19 cellular contexts compared by ENCODE assay signal in the genomic region with DNA sequence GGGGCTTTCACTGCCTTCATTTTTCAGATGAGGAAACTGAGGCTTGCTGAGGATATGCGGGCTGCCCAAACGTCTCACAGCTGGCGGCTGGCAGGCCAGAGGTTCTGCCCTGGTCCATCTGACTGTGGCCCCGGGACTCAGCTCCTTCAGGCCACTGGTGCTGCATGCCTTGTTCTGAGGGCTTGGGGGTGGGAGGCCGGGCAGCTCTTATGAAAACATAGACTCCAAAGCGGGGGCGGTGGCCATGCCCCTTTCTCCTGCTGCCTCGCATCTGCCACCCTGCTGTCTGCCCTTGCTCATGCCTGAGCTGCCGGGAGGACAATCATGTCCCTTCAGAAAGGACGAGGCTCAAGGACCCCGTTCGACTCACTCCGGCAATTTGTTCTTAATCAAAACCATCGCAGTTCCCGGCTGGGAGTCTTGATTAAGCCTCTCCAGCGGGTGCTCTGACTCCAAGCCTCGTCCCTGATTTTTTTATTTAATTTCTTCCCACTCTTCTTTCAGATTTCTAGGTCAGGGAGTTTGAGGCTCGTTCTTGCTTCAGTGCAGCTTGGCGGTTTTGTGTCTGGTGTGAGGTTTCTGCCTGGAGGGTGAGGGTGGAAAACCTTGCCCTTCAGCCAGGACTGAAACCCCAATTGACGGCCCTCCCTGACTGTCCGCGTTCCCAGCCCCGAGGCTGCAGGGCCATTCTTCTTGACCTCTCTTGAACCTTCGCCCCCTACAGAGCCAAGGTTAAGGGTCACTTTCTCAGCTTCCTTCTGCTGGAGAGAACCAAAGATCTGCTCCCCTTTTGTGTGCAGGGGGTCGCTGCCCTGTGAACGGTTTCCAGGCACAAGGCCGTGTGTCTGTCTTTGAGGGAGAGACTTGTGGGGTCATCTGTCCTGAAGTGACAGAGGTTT.
DNase-seq lines count a peak whose midpoint lies in the region; ATAC-seq and TF ChIP-seq lines count a peak whose summit lies in the region.
"Had no signal": no experiment of that assay in that cellular context is flagged by ENCODE, and none has a peak within 500 bp of the region (broad histone marks: within the 10 kb centered on the region; RNA-seq: fewer than 3 reads in every experiment).

No MANE protein-coding gene starts in this region.

- no peaks in the 10 kb centered on the region for H3K27me3 ChIP-seq in right atrium auricular region

- no peaks in the 10 kb centered on the region for H3K36me3 ChIP-seq in right atrium auricular region
- H3K36me3 ChIP-seq: BE2C had no signal

- no peaks in the 10 kb centered on the region for H3K36me3 Mint-ChIP-seq in osteocyte (ENCODE audit: unreplicated experiment)
- H3K36me3 Mint-ChIP-seq: CD4-positive, alpha-beta memory T cell had no signal

- H3K27ac Mint-ChIP-seq in osteocyte (ENCODE audit: unreplicated experiment): no peak overlapping the region

- intact Hi-C loops in left cardiac atrium (cut with DNase I): no loop called here

- no peaks in the 10 kb centered on the region for H3K4me1 ChIP-seq in right atrium auricular region
- H3K4me1 ChIP-seq: BE2C had no signal

- DNase-seq in right atrium auricular region (ENCODE audit: low spot score) (peak; percentile 21), left cardiac atrium (no peak), left kidney (ENCODE audit: low read depth, low spot score) (peak; percentile 37), osteocyte (ENCODE audit: extremely low spot score, unreplicated experiment) (no peak), NCI-H1417 (lab: John Stamatoyannopoulos, UW) (no peak), activated gamma-delta T cell (lab: John Stamatoyannopoulos, UW) (no peak)
- DNase-seq: BE2C; CD4-positive, alpha-beta memory T cell; DMS79 treated with DMSO at 0.1 percent for 48 hours; GF-D8; Karpas-422; MM.1S; NCI-H1105; NCI-H187; NCI-H446 treated with DMSO at 0.1 percent for 48 hours; NCI-H774; SHP77 treated with DMSO at 0.1 percent for 48 hours had no signal

- peak overlapping the region; percentile 38 for H3K4me3 Mint-ChIP-seq in osteocyte (ENCODE audit: unreplicated experiment)
- H3K4me3 Mint-ChIP-seq: CD4-positive, alpha-beta memory T cell had no signal

- ATAC-seq in left cardiac atrium: no peak
- no peak for ATAC-seq in GM18868 (IDR thresholded peaks at IDR 0.05; ENCODE audit: unreplicated experiment)
- ATAC-seq: Panc1 had no signal

- H3K27ac ChIP-seq in right atrium auricular region: no peak overlapping the region

- no peak overlapping the region for H3K4me3 ChIP-seq in right atrium auricular region

- TF ChIP-seq CTCF in right atrium auricular region (IDR thresholded peaks at IDR 0.05) (no peak), osteocyte (IDR thresholded peaks at IDR 0.05) (no peak)

- H3K27me3 Mint-ChIP-seq in osteocyte (ENCODE audit: unreplicated experiment): peaks cover 34% of the 10 kb centered on the region

- H3K9me3 ChIP-seq in right atrium auricular region: peaks cover 0 to 6% of the 10 kb centered on the region in 2 donors
- H3K9me3 ChIP-seq: BE2C had no signal

- H3K9me3 Mint-ChIP-seq in osteocyte (ENCODE audit: unreplicated experiment): peaks cover 7% of the 10 kb centered on the region

- peaks cover 5% of the 10 kb centered on the region for H3K4me1 Mint-ChIP-seq in osteocyte (ENCODE audit: unreplicated experiment)

Comparison
In these comparisons a context has a peak if more than half of its experiments do, and no peak if none do; other contexts are left out.
1. DNase-seq: peak in right atrium auricular region (single experiment) and left kidney (single experiment); none in left cardiac atrium (single experiment), osteocyte (single experiment), NCI-H1417 (0 of 3) and activated gamma-delta T cell (single experiment).